11 cellular contexts compared by ENCODE assay signal in genomic region chr19:10820173-10820572, GRCh38. TPM values are rescaled to one million over a fixed set of nuclear protein-coding genes. Genes with fewer than 3 reads are reported as not detected.
DNase-seq lines count a peak whose midpoint lies in the region; ATAC-seq, FAIRE-seq and TF ChIP-seq lines count a peak whose summit lies in the region.
"Had no signal": no experiment of that assay in that cellular context is flagged by ENCODE, and none has a peak within 500 bp of the region (broad histone marks: within the 10 kb centered on the region; RNA-seq: fewer than 3 reads in every experiment).

No MANE protein-coding gene starts in this region.

- intact Hi-C loops in IMR-90 (cut with micrococcal nuclease) (no loop called here), GM12878 (cut with micrococcal nuclease; ENCODE audit: unreplicated experiment) (loop anchor here (1.0 kb wide), 1 partner anchor 103 kb away; no protein-coding TSS in a partner anchor)
- intact Hi-C loops in naive thymus-derived CD4-positive, alpha-beta T cell (cut with micrococcal nuclease), result loop anchor here in 1 of 2 donors (1.0 kb wide), 1 partner anchor 103 kb away; no protein-coding TSS in a partner anchor

- SMC1A ChIA-PET in GM12878 (lab: Charles Lee; ENCODE audit: uncharacterized antibody, unreplicated experiment), result interaction anchor here (1.4 to 2.7 kb wide), 3 partner anchors 16 to 103 kb away, joined by 3 to 10 read pairs (median 4); partner anchors contain the start of genes DNM2 and TMED1

- FAIRE-seq in D721Med (lab: Jason Lieb, UNC) (no peak), GM12878 (lab: Jason Lieb, UNC) (no peak)

- H3K9ac ChIP-seq in IMR-90 (ENCODE audit: low read depth, low read length), result no peak overlapping the region
- H3K9ac ChIP-seq in GM12878 (ENCODE audit: control insufficient read depth, insufficient read depth, low read length), result no peak overlapping the region

- peak overlapping the region in 7 of 9 donors; percentile 2 to 88 (median 71) for H3K27ac Mint-ChIP-seq in naive thymus-derived CD4-positive, alpha-beta T cell

- H4K5ac ChIP-seq in IMR-90 (ENCODE audit: low read depth, low read length), result no peak overlapping the region

- no peak for TF ChIP-seq POLR2A in IMR-90 (IDR thresholded peaks at IDR 0.05; ENCODE audit: low read depth, low read length)
- TF ChIP-seq POLR2A in GM12878 (IDR thresholded peaks at IDR 0.05; ENCODE audit: low read depth, low read length), result no peak

- peak; percentile 19; the same call in 1 of the 2 replicates for TF ChIP-seq RAD21 in IMR-90 (IDR thresholded peaks at IDR 0.05; ENCODE audit: low read length)
- peak; percentile 26; the same call in 1 of the 2 replicates for TF ChIP-seq RAD21 in GM12878 (IDR thresholded peaks at IDR 0.05; ENCODE audit: insufficient read depth, low read depth, low read length)

- H3K9me3 ChIP-seq in IMR-90 (ENCODE audit: control insufficient read depth, insufficient read depth, low read length), result no peaks in the 10 kb centered on the region
- H3K9me3 ChIP-seq in GM12878 (replicated peaks; ENCODE audit: control insufficient read depth, insufficient read depth, low read length), result no peaks in the 10 kb centered on the region
- no peaks in the 10 kb centered on the region for H3K9me3 ChIP-seq in naive thymus-derived CD4-positive, alpha-beta T cell (ENCODE audit: control insufficient read depth in 2 of 3, low read length in 3 of 3)
- H3K9me3 ChIP-seq: ovary had no signal

- H3K4me3 ChIP-seq in IMR-90 (ENCODE audit: insufficient read depth, low read depth, low read length) (no peak overlapping the region), GM12878 (no peak overlapping the region)
- no peak overlapping the region for H3K4me3 ChIP-seq in naive thymus-derived CD4-positive, alpha-beta T cell (ENCODE audit: low read length)
- H3K4me3 ChIP-seq: ovary had no signal

- DNase-seq in D721Med (ENCODE audit: insufficient read length, low spot score), result no peak
- DNase-seq in IMR-90, result no peak
- DNase-seq in GM12878 (ENCODE audit: low read depth, low spot score), result no peak
- DNase-seq in naive thymus-derived CD4-positive, alpha-beta T cell, result no peak
- DNase-seq in epidermal melanocyte (ENCODE audit: insufficient read length, low spot score), result no peak
- no peak for DNase-seq in activated effector memory CD4-positive, alpha-beta T cell treated with anti-CD3 and anti-CD28 coated beads, Interleukin-2, amount 50 U/mL, for 16 hours
- DNase-seq in central memory CD4-positive, alpha-beta T cell, result no peak
- DNase-seq in SK-N-DZ (ENCODE audit: low spot score), result no peak
- DNase-seq: foreskin melanocyte, GOT3, ovary had no signal

- no peak for ATAC-seq in IMR-90 (ENCODE audit: low read depth)
- peak; percentile 63 for ATAC-seq in GM12878
- ATAC-seq in naive thymus-derived CD4-positive, alpha-beta T cell, result no peak

- peaks cover 16% of the 10 kb centered on the region for H3K9me1 ChIP-seq in IMR-90 (ENCODE audit: insufficient read depth, low read length)

- H3K27ac ChIP-seq in IMR-90 (ENCODE audit: insufficient read depth, low read length) (no peak overlapping the region), GM12878 (ENCODE audit: control insufficient read depth, insufficient read depth) (no peak overlapping the region)
- H3K27ac ChIP-seq in naive thymus-derived CD4-positive, alpha-beta T cell (ENCODE audit: low read depth, low read length), result no peak overlapping the region
- H3K27ac ChIP-seq: ovary had no signal

- no peak for TF ChIP-seq EP300 in GM12878 (IDR thresholded peaks at IDR 0.05; ENCODE audit: borderline replicate concordance in 1 of 2, control insufficient read depth in 1 of 2, low read depth in 2 of 2, low read length in 2 of 2)

- H3K27me3 ChIP-seq in IMR-90 (ENCODE audit: control insufficient read depth, insufficient read depth, low read length), result no peaks in the 10 kb centered on the region
- H3K27me3 ChIP-seq in GM12878 (replicated peaks in 1 of 2; ENCODE audit: control insufficient read depth in 2 of 2, insufficient read depth in 2 of 2, low read length in 1 of 2), result no peaks in the 10 kb centered on the region
- H3K27me3 ChIP-seq in naive thymus-derived CD4-positive, alpha-beta T cell (ENCODE audit: control insufficient read depth in 2 of 2, insufficient read depth in 2 of 2, low read length in 2 of 2), result no peaks in the 10 kb centered on the region
- H3K27me3 ChIP-seq: ovary had no signal

- peaks cover 48% of the 10 kb centered on the region for H3K36me3 ChIP-seq in IMR-90 (ENCODE audit: control insufficient read depth, insufficient read depth, low read length)
- peaks cover 16 to 23% of the 10 kb centered on the region in 2 experiments for H3K36me3 ChIP-seq in GM12878 (ENCODE audit: control insufficient read depth in 2 of 2, insufficient read depth in 2 of 2, low read length in 1 of 2)
- H3K36me3 ChIP-seq in naive thymus-derived CD4-positive, alpha-beta T cell (ENCODE audit: control insufficient read depth in 2 of 3, insufficient read depth in 3 of 3, low read length in 3 of 3), result peaks cover 6 to 73% (median 14%) of the 10 kb centered on the region in 3 experiments
- H3K36me3 ChIP-seq: ovary had no signal

- dilution Hi-C loops in IMR-90 (cut with HindIII; ENCODE audit: low sequenced_read_pairs, unreplicated experiment), result no loop called here

- H3K14ac ChIP-seq in IMR-90 (replicated peaks; ENCODE audit: low read depth, low read length), result no peak overlapping the region

- no peak overlapping the region for H3K4ac ChIP-seq in IMR-90 (ENCODE audit: low read depth, low read length)

- no peak overlapping the region for H2BK20ac ChIP-seq in IMR-90 (ENCODE audit: low read depth, low read length)

- CTCF ChIA-PET in IMR-90 (lab: Yijun Ruan, JAX) (no interaction called here), GM12878 (lab: Yijun Ruan, JAX) (interaction anchor here (1.3 to 3.1 kb wide), 4 partner anchors 45 to 119 kb away, joined by 3 to 37 read pairs (median 10); partner anchors contain the start of genes DNM2 and QTRT1)
- CTCF ChIA-PET in naive thymus-derived CD4-positive, alpha-beta T cell (lab: Charles Lee), result interaction anchor here (1.6 to 2.9 kb wide), 2 partner anchors 57 to 104 kb away, joined by 3 to 8 read pairs; no protein-coding TSS in a partner anchor

- no peak overlapping the region for H4K91ac ChIP-seq in IMR-90 (ENCODE audit: insufficient read depth, low read depth, low read length)

- peaks cover 0 to 9% (median 0%) of the 10 kb centered on the region in 7 donors for H3K4me1 Mint-ChIP-seq in naive thymus-derived CD4-positive, alpha-beta T cell

- H2AK5ac ChIP-seq in IMR-90 (ENCODE audit: low read depth, low read length), result peak overlapping the region; percentile 48; the same call in 1 of the 2 replicates

- no peak overlapping the region for H3K4me2 ChIP-seq in IMR-90 (ENCODE audit: low read depth, low read length)
- no peak overlapping the region for H3K4me2 ChIP-seq in GM12878 (ENCODE audit: control insufficient read depth, insufficient read depth)

- H3K79me2 ChIP-seq in GM12878 (ENCODE audit: control insufficient read depth, insufficient read depth, low read length), result no peaks in the 10 kb centered on the region

- no peak overlapping the region for H2AK9ac ChIP-seq in IMR-90 (replicated peaks; ENCODE audit: low read depth, low read length, poor library complexity)

- RAD21 ChIA-PET in GM12878 (lab: Charles Lee; ENCODE audit: unreplicated experiment), result interaction anchor here (3.0 kb wide), 1 partner anchor 103 kb away, joined by 16 read pairs; the partner anchor contains the start of gene DNM2

- no peak overlapping the region for H2AFZ ChIP-seq in IMR-90 (replicated peaks; ENCODE audit: low read length, poor library complexity)
- no peak overlapping the region for H2AFZ ChIP-seq in GM12878 (ENCODE audit: control insufficient read depth, low read depth, low read length)

- H2BK120ac ChIP-seq in IMR-90 (ENCODE audit: low read depth, low read length), result no peak overlapping the region

- POLR2A ChIA-PET in IMR-90 (lab: Charles Lee; ENCODE audit: unreplicated experiment) (no interaction called here), GM12878 (lab: Charles Lee) (interaction anchor here (1.1 to 2.5 kb wide), 2 partner anchors 8 to 16 kb away, joined by 3 to 8 read pairs; partner anchors contain the start of gene TMED1)
- POLR2A ChIA-PET in naive thymus-derived CD4-positive, alpha-beta T cell (lab: Charles Lee), result no interaction called here

- H3K27me3 Mint-ChIP-seq in naive thymus-derived CD4-positive, alpha-beta T cell, result no peaks in the 10 kb centered on the region

- H3K23ac ChIP-seq in IMR-90 (ENCODE audit: low read depth, low read length), result no peak overlapping the region

- H3K9me3 Mint-ChIP-seq in naive thymus-derived CD4-positive, alpha-beta T cell, result peaks cover 0 to 2% (median 0%) of the 10 kb centered on the region in 11 donors

- no peak overlapping the region for H3K4me3 Mint-ChIP-seq in naive thymus-derived CD4-positive, alpha-beta T cell

- peaks cover 19 to 54% of the 10 kb centered on the region in 2 experiments; a peak in 3 of 4 replicates for H3K79me1 ChIP-seq in IMR-90 (ENCODE audit: low read depth in 1 of 2, low read length in 2 of 2)

- H3K4me1 ChIP-seq in IMR-90 (ENCODE audit: control insufficient read depth, insufficient read depth, low read length) (peaks cover 23% of the 10 kb centered on the region), GM12878 (ENCODE audit: control insufficient read depth, insufficient read depth, low read length) (no peaks in the 10 kb centered on the region)
- peaks cover 0 to 7% of the 10 kb centered on the region in 2 donors for H3K4me1 ChIP-seq in naive thymus-derived CD4-positive, alpha-beta T cell (ENCODE audit: control insufficient read depth in 2 of 2, insufficient read depth in 2 of 2, low read length in 2 of 2)

- H3K56ac ChIP-seq in IMR-90 (ENCODE audit: extremely low read depth, insufficient read depth, low read length), result no peak overlapping the region

- H4K8ac ChIP-seq in IMR-90 (ENCODE audit: low read depth in 2 of 2, low read length in 2 of 2), result no peak overlapping the region

- TF ChIP-seq CTCF in D721Med (IDR thresholded peaks at IDR 0.05; ENCODE audit: insufficient read depth, missing control alignments) (peak; percentile 14), IMR-90 (conservative IDR thresholded peaks at IDR 0.05; ENCODE audit: low read depth, low read length) (peak; percentile 31; the same call in 1 of the 2 replicates), GM12878 (IDR thresholded peaks at IDR 0.05 in 2 of 3, conservative IDR thresholded peaks at IDR 0.05 in 1 of 3; ENCODE audit: control insufficient read depth in 2 of 3, extremely low read depth in 1 of 3, insufficient read depth in 1 of 3, low read depth in 3 of 3, low read length in 3 of 3) (peak; percentile 25 to 43 (median 34); a peak in 3 of 6 replicates)

- no peak overlapping the region for H2BK15ac ChIP-seq in IMR-90 (ENCODE audit: low read depth, low read length)

- no peak overlapping the region for H3K18ac ChIP-seq in IMR-90 (ENCODE audit: low read depth, low read length)

- peak overlapping the region; percentile 10 for H2BK5ac ChIP-seq in IMR-90 (ENCODE audit: low read depth, low read length, poor library complexity, severe bottlenecking)

- BruUV-seq in IMR-90 (replicated peaks; lab: Mats Ljungman, UMichigan) (no TSS peak), GM12878 (replicated peaks; lab: Mats Ljungman, UMichigan) (no TSS peak)

- peaks cover 0 to 34% (median 9%) of the 10 kb centered on the region in 5 donors for H3K36me3 Mint-ChIP-seq in naive thymus-derived CD4-positive, alpha-beta T cell

- H4K20me1 ChIP-seq in IMR-90 (ENCODE audit: insufficient read depth, low read length), result peaks cover 3% of the 10 kb centered on the region
- no peaks in the 10 kb centered on the region; the same call in 1 of the 2 replicates for H4K20me1 ChIP-seq in GM12878 (ENCODE audit: control insufficient read depth, insufficient read depth)

- WGBS in IMR-90 (ENCODE audit: extremely low coverage in 2 of 2, insufficient read length in 1 of 2), 2 experiments, result 93% methylated on average over 3 of the region's 7 CpGs; no CpG with 5 or more reads in 1 of the 2 experiments
- 89% methylated on average over 7 of the region's 7 CpGs for WGBS in GM12878 (ENCODE audit: insufficient coverage, insufficient replicate concordance, low lambda C conversion rate, missing lambda C conversion rate)

- in situ Hi-C loops in IMR-90 (cut with MboI; ENCODE audit: low sequenced_read_pairs) (no loop called here), GM12878 (cut with MboI) (no loop called here)

RNA-seq across cellular contexts. Expression of gene TMED1, which starts 15.8 kb away (rescaled TPM):
- 32.8 and 37.6 TPM in 2 replicates for total RNA-seq in IMR-90 (2012; rRNA removed)
- 41.4 and 46.3 TPM in 2 replicates for polyA plus RNA-seq in IMR-90 (2012; rRNA removed)
- 69.8 and 76.0 TPM in 2 replicates for polyA plus RNA-seq in IMR-90 (2012; cell fraction: cytosol; rRNA removed)
- polyA plus RNA-seq in IMR-90 (2012; cell fraction: nucleus; rRNA removed; ENCODE audit: low replicate concordance), result 17.4 and 25.2 TPM in 2 replicates
- total RNA-seq in GM12878 (2013; cell fraction: nucleolus; rRNA removed), result 9.3 and 10.1 TPM in 2 replicates
- total RNA-seq in GM12878 (2014; rRNA removed), result 14.9 TPM in 2 replicates
- 9.1 and 9.2 TPM in 2 replicates for total RNA-seq in GM12878 (2014; rRNA removed; fragmentation: Illumina TruSeq; extraction: Trizol)
- total RNA-seq in GM12878 (2021), result 15.7 and 15.8 TPM in 2 replicates
- 6.3 TPM for polyA plus RNA-seq in GM12878 (2011; ENCODE audit: low read depth)
- polyA plus RNA-seq in GM12878 (2011; rRNA removed), result 11.2 and 15.7 TPM in 2 replicates
- 18.3 and 28.8 TPM in 2 replicates for polyA plus RNA-seq in GM12878 (2011; cell fraction: cytosol; rRNA removed)
- 9.0 and 9.9 TPM in 2 replicates for polyA plus RNA-seq in GM12878 (2011; cell fraction: nucleus; rRNA removed)
- 14.9 and 17.2 TPM in 2 replicates for polyA plus RNA-seq in GM12878 (2012)
- polyA plus RNA-seq in GM12878 (2014; fragmentation: Illumina TruSeq; extraction: Trizol), result 2.6 and 4.1 TPM in 2 replicates
- 1 to 10 TPM in 1 of 2 experiments, under 1 TPM in 1; 0.60 to 2.8 TPM for polyA plus RNA-seq in GM12878 (2014; fragmentation: Nextera tagmentation; extraction: Ambion mirVana)
- 9.8 and 12.2 TPM in 2 replicates for polyA plus RNA-seq in GM12878 (2014; rRNA removed)
- 10 to 100 TPM; 22.9 to 23.1 TPM for polyA plus RNA-seq in GM12878 (2016; fragmentation: Nextera tagmentation; extraction: Ambion mirVana)
- polyA minus RNA-seq in GM12878 (2011; rRNA and poly(A)+ RNA removed), result 11.2 and 11.6 TPM in 2 replicates
- 5.0 and 8.6 TPM in 2 replicates for polyA minus RNA-seq in GM12878 (2011; cell fraction: cytosol; rRNA and poly(A)+ RNA removed)
- 2.4 and 2.7 TPM in 2 replicates for polyA minus RNA-seq in GM12878 (2011; cell fraction: nucleus; rRNA and poly(A)+ RNA removed)
- total RNA-seq in naive thymus-derived CD4-positive, alpha-beta T cell, result 10 to 100 TPM in 2 of 5 experiments, 1 to 10 TPM in 3; 7.6 to 12.8 (median 9.9) TPM
- 10 to 100 TPM; 19.0 to 21.7 TPM for polyA plus RNA-seq in naive thymus-derived CD4-positive, alpha-beta T cell
- polyA plus RNA-seq in SK-N-DZ (2014; cell fraction: cytosol; rRNA removed), result 40.6 and 48.8 TPM in 2 replicates
- 12.9 and 29.7 TPM in 2 replicates for polyA plus RNA-seq in SK-N-DZ (2014; cell fraction: nucleus; rRNA removed)

RNA-seq across cellular contexts. Expression of gene C19orf38, which starts 28.0 kb away (rescaled TPM):
- 0.18 and 0.28 TPM in 2 replicates for total RNA-seq in IMR-90 (2012; rRNA removed)
- 0.16 and 0.19 TPM in 2 replicates for polyA plus RNA-seq in IMR-90 (2012; rRNA removed)
- polyA plus RNA-seq in IMR-90 (2012; cell fraction: cytosol; rRNA removed), result 0.51 and 0.58 TPM in 2 replicates
- 0.61 and 0.69 TPM in 2 replicates for polyA plus RNA-seq in IMR-90 (2012; cell fraction: nucleus; rRNA removed; ENCODE audit: low replicate concordance)
- 12.2 and 13.1 TPM in 2 replicates for total RNA-seq in GM12878 (2013; cell fraction: nucleolus; rRNA removed)
- total RNA-seq in GM12878 (2014; rRNA removed), result 6.5 and 6.9 TPM in 2 replicates
- total RNA-seq in GM12878 (2014; rRNA removed; fragmentation: Illumina TruSeq; extraction: Trizol), result 7.5 and 7.6 TPM in 2 replicates
- total RNA-seq in GM12878 (2021), result 5.3 and 6.5 TPM in 2 replicates
- polyA plus RNA-seq in GM12878 (2011; ENCODE audit: low read depth), result 3.5 TPM
- 1.8 and 3.0 TPM in 2 replicates for polyA plus RNA-seq in GM12878 (2011; rRNA removed)
- polyA plus RNA-seq in GM12878 (2011; cell fraction: cytosol; rRNA removed), result 4.1 and 4.6 TPM in 2 replicates
- 2.1 and 2.7 TPM in 2 replicates for polyA plus RNA-seq in GM12878 (2011; cell fraction: nucleus; rRNA removed)
- polyA plus RNA-seq in GM12878 (2012), result 5.8 and 7.9 TPM in 2 replicates
- 2.4 and 6.0 TPM in 2 replicates for polyA plus RNA-seq in GM12878 (2014; fragmentation: Illumina TruSeq; extraction: Trizol)
- polyA plus RNA-seq in GM12878 (2014; fragmentation: Nextera tagmentation; extraction: Ambion mirVana), result 1 to 10 TPM; 2.6 to 4.8 TPM
- polyA plus RNA-seq in GM12878 (2014; rRNA removed), result 6.3 and 6.7 TPM in 2 replicates
- polyA plus RNA-seq in GM12878 (2016; fragmentation: Nextera tagmentation; extraction: Ambion mirVana), result 1 to 10 TPM; 4.2 to 4.8 TPM
- 1.5 and 2.5 TPM in 2 replicates for polyA minus RNA-seq in GM12878 (2011; rRNA and poly(A)+ RNA removed)
- polyA minus RNA-seq in GM12878 (2011; cell fraction: cytosol; rRNA and poly(A)+ RNA removed), result 1.2 and 1.6 TPM in 2 replicates
- 0.60 and 1.6 TPM in 2 replicates for polyA minus RNA-seq in GM12878 (2011; cell fraction: nucleus; rRNA and poly(A)+ RNA removed)
- total RNA-seq in naive thymus-derived CD4-positive, alpha-beta T cell, result 10 to 100 TPM in 1 of 5 experiments, 1 to 10 TPM in 4; 2.5 to 50.5 (median 3.5) TPM
- 1 to 10 TPM; 1.4 to 2.8 TPM for polyA plus RNA-seq in naive thymus-derived CD4-positive, alpha-beta T cell
- polyA plus RNA-seq in SK-N-DZ (2014; cell fraction: cytosol; rRNA removed), result 0.21 TPM in 1 of 2 replicates, not detected in the other
- polyA plus RNA-seq in SK-N-DZ (2014; cell fraction: nucleus; rRNA removed), result not detected in 2 replicates

RNA-seq across cellular contexts. Expression of gene CARM1, which starts 51.2 kb away (rescaled TPM):
- total RNA-seq in IMR-90 (2012; rRNA removed), result 17.2 and 20.3 TPM in 2 replicates
- polyA plus RNA-seq in IMR-90 (2012; rRNA removed), result 67.1 and 72.1 TPM in 2 replicates
- 48.1 and 93.2 TPM in 2 replicates for polyA plus RNA-seq in IMR-90 (2012; cell fraction: cytosol; rRNA removed)
- 66.7 and 125 TPM in 2 replicates for polyA plus RNA-seq in IMR-90 (2012; cell fraction: nucleus; rRNA removed; ENCODE audit: low replicate concordance)
- 38.1 and 42.1 TPM in 2 replicates for total RNA-seq in GM12878 (2013; cell fraction: nucleolus; rRNA removed)
- 44.0 and 56.8 TPM in 2 replicates for total RNA-seq in GM12878 (2014; rRNA removed)
- 26.8 and 30.9 TPM in 2 replicates for total RNA-seq in GM12878 (2014; rRNA removed; fragmentation: Illumina TruSeq; extraction: Trizol)
- 115 and 116 TPM in 2 replicates for total RNA-seq in GM12878 (2021)
- 22.4 TPM for polyA plus RNA-seq in GM12878 (2011; ENCODE audit: low read depth)
- 17.7 and 48.6 TPM in 2 replicates for polyA plus RNA-seq in GM12878 (2011; rRNA removed)
- polyA plus RNA-seq in GM12878 (2011; cell fraction: cytosol; rRNA removed), result 50.4 and 74.2 TPM in 2 replicates
- polyA plus RNA-seq in GM12878 (2011; cell fraction: nucleus; rRNA removed), result 121 and 141 TPM in 2 replicates
- polyA plus RNA-seq in GM12878 (2012), result 55.3 and 65.7 TPM in 2 replicates
- polyA plus RNA-seq in GM12878 (2014; fragmentation: Illumina TruSeq; extraction: Trizol), result 33.0 and 63.5 TPM in 2 replicates
- polyA plus RNA-seq in GM12878 (2014; fragmentation: Nextera tagmentation; extraction: Ambion mirVana), result under 1 TPM; 0.45 to 0.49 TPM
- 95.6 and 113 TPM in 2 replicates for polyA plus RNA-seq in GM12878 (2014; rRNA removed)
- polyA plus RNA-seq in GM12878 (2016; fragmentation: Nextera tagmentation; extraction: Ambion mirVana), result 10 to 100 TPM; 10.1 to 12.0 TPM
- polyA minus RNA-seq in GM12878 (2011; rRNA and poly(A)+ RNA removed), result 35.9 and 56.0 TPM in 2 replicates
- 29.0 and 34.2 TPM in 2 replicates for polyA minus RNA-seq in GM12878 (2011; cell fraction: cytosol; rRNA and poly(A)+ RNA removed)
- polyA minus RNA-seq in GM12878 (2011; cell fraction: nucleus; rRNA and poly(A)+ RNA removed), result 15.0 and 29.0 TPM in 2 replicates
- total RNA-seq in naive thymus-derived CD4-positive, alpha-beta T cell, result 10 to 100 TPM; 21.3 to 43.1 (median 27.2) TPM
- polyA plus RNA-seq in naive thymus-derived CD4-positive, alpha-beta T cell, result under 1 TPM; 0.69 to 0.94 TPM
- polyA plus RNA-seq in SK-N-DZ (2014; cell fraction: cytosol; rRNA removed), result 50.2 and 62.8 TPM in 2 replicates
- polyA plus RNA-seq in SK-N-DZ (2014; cell fraction: nucleus; rRNA removed), result 30.4 and 32.0 TPM in 2 replicates
